Comparison of ENCODE assay signal across 25 cellular contexts in genomic region chr17:46815474-46816353, GRCh38. TPM values are rescaled to one million over a fixed set of nuclear protein-coding genes. Genes with fewer than 3 reads are reported as not detected.
"Had no signal": no experiment of that assay in that cellular context is flagged by ENCODE, and none has a peak within 500 bp of the region (broad histone marks: within the 10 kb centered on the region; RNA-seq: fewer than 3 reads in every experiment).

No MANE protein-coding gene starts in this region.

- H3K9me3 Mint-ChIP-seq: activated CD4-positive, alpha-beta memory T cell treated with anti-CD3 and anti-CD28 coated beads, Interleukin-2, amount 10 ng/mL, durations not matched to agents 7 days and 5 days; activated T-cell treated with anti-CD3 and anti-CD28 coated beads, Interleukin-2, amount 50 U/mL, for 4 hours had no signal

- DNase-seq: activated CD4-positive, alpha-beta memory T cell treated with anti-CD3 and anti-CD28 coated beads, Interleukin-2, amount 10 ng/mL, durations not matched to agents 7 days and 5 days; activated CD4-positive, alpha-beta T cell treated with anti-CD3 and anti-CD28 coated beads for 4 hours; activated effector memory CD4-positive, alpha-beta T cell treated with anti-CD3 and anti-CD28 coated beads, Interleukin-2, amount 50 U/mL, for 16 hours; activated T-cell treated with anti-CD3 and anti-CD28 coated beads, Interleukin-2, amount 50 U/mL, for 4 hours; amniotic stem cell; central memory CD4-positive, alpha-beta T cell; effector CD4-positive, alpha-beta T cell; head of caudate nucleus; lower lobe of right lung; mucosa of descending colon; naive thymus-derived CD4-positive, alpha-beta T cell; occipital lobe; stimulated activated CD4-positive, alpha-beta T cell treated with anti-CD3 and anti-CD28 coated beads, Interleukin-4, amount 100 ng/mL, for 4 hours; stimulated activated CD8-positive, alpha-beta memory T cell treated with anti-CD3 and anti-CD28 coated beads, Interleukin-4, amount 100 ng/mL, for 48 hours; stimulated activated naive CD4-positive, alpha-beta T cell treated with Interleukin-2 at 50 U/mL for 16 hours; substantia nigra; T-helper 2 cell; transverse colon had no signal

- H3K4me2 ChIP-seq: smooth muscle cell had no signal

- H3K4me3 Mint-ChIP-seq: activated CD4-positive, alpha-beta memory T cell treated with anti-CD3 and anti-CD28 coated beads, Interleukin-2, amount 10 ng/mL, durations not matched to agents 7 days and 5 days; activated naive CD8-positive, alpha-beta T cell; activated T-cell treated with anti-CD3 and anti-CD28 coated beads, Interleukin-2, amount 50 U/mL, for 4 hours had no signal

- H3K27ac ChIP-seq: coronary artery, lower lobe of right lung, prostate gland, transverse colon had no signal

- H3K27ac Mint-ChIP-seq: activated CD4-positive, alpha-beta memory T cell treated with anti-CD3 and anti-CD28 coated beads, Interleukin-2, amount 10 ng/mL, durations not matched to agents 7 days and 5 days; activated naive CD8-positive, alpha-beta T cell; naive thymus-derived CD4-positive, alpha-beta T cell had no signal

- H3K9me3 ChIP-seq: lower lobe of right lung, mucosa of descending colon, prostate gland, transverse colon had no signal

- H3K4me3 ChIP-seq: coronary artery, lower lobe of right lung, mucosa of descending colon, prostate gland, smooth muscle cell, transverse colon had no signal

- FAIRE-seq: frontal cortex had no signal

- ATAC-seq: activated T-cell treated with anti-CD3 and anti-CD28 coated beads, Interleukin-2, amount 50 U/mL, for 4 hours; lower lobe of right lung; mucosa of descending colon; naive thymus-derived CD4-positive, alpha-beta T cell; right cardiac atrium had no signal

- H3K36me3 Mint-ChIP-seq: activated naive CD8-positive, alpha-beta T cell had no signal

- H3K36me3 ChIP-seq: lower lobe of right lung, prostate gland, transverse colon had no signal

RNA-seq across cellular contexts. Expression of gene WNT3, which starts 2.8 kb away (rescaled TPM):
- total RNA-seq: activated CD4-positive, alpha-beta memory T cell treated with anti-CD3 and anti-CD28 coated beads, Interleukin-2, amount 10 ng/mL, durations not matched to agents 7 days and 5 days had no signal

RNA-seq across cellular contexts. Expression of gene WNT9B, which starts 35.7 kb away (rescaled TPM):
- total RNA-seq: activated CD4-positive, alpha-beta memory T cell treated with anti-CD3 and anti-CD28 coated beads, Interleukin-2, amount 10 ng/mL, durations not matched to agents 7 days and 5 days; activated T-cell treated with anti-CD3 and anti-CD28 coated beads, Interleukin-2, amount 50 U/mL, for 4 hours; fibroblast of lung; frontal cortex; naive thymus-derived CD4-positive, alpha-beta T cell; occipital lobe; smooth muscle cell; transverse colon had no signal
- polyA plus RNA-seq: fibroblast of lung; naive thymus-derived CD4-positive, alpha-beta T cell; smooth muscle cell had no signal
